ENCODE assay signal across 8 cellular contexts in genomic region chr20:31822421-31823330, GRCh38. TPM values are rescaled to one million over a fixed set of nuclear protein-coding genes. Genes with fewer than 3 reads are reported as not detected.
DNase-seq lines count a peak whose midpoint lies in the region; ATAC-seq and TF ChIP-seq lines count a peak whose summit lies in the region.

No MANE protein-coding gene starts in this region.

- DNase-seq in Daoy (ENCODE audit: low read depth): peak; percentile 82
- DNase-seq in NCI-H345 (lab: John Stamatoyannopoulos, UW): peak; percentile 79
- DNase-seq in activated CD4-positive, alpha-beta T cell treated with anti-CD3 and anti-CD28 coated beads for 4 hours: peak; percentile 70 to 76
- DNase-seq in cerebellum (ENCODE audit: low spot score): peak; percentile 90
- peak; percentile 55 to 95 for DNase-seq in lower leg skin (ENCODE audit: low spot score in 2 of 2)
- peak; percentile 49 to 73 (median 61) for DNase-seq in stimulated activated CD4-positive, alpha-beta T cell treated with anti-CD3 and anti-CD28 coated beads, TNF-alpha, amount 100 ng/mL, for 4 hours (ENCODE audit: low read depth in 3 of 3)
- no peak for DNase-seq in GF-D8 (lab: John Stamatoyannopoulos, UW)

- 3% methylated on average over 21 to 28 of the region's 29 CpGs for WGBS in lower leg skin, 2 donors

- intact Hi-C loops in lower leg skin (cut with DNase I; ENCODE audit: low total_unique reads): loop anchor here (5.0 kb wide), 1 partner anchor 210 kb away; no protein-coding TSS in a partner anchor

- no peak overlapping the region for H3K4me3 ChIP-seq in lower leg skin (ENCODE audit: low read depth, poor library complexity, severe bottlenecking)

- peak in 2 of 3 donors; percentile 41 to 93 for TF ChIP-seq CTCF in lower leg skin (IDR thresholded peaks at IDR 0.05)

- TF ChIP-seq POLR2A in lower leg skin (IDR thresholded peaks at IDR 0.05): no peak

- ATAC-seq in HG02884 (IDR thresholded peaks at IDR 0.05; ENCODE audit: unreplicated experiment): peak; percentile 84

RNA-seq across cellular contexts. Expression of gene MYLK2, which starts 3.5 kb away (rescaled TPM):
- 3.0 and 3.4 TPM in 2 replicates for total RNA-seq in Daoy (2014; rRNA removed; shearing (Covaris generic))
- total RNA-seq in cerebellum (1.1 TPM), lower leg skin (under 1 TPM in 1 of 4 donors, not detected in 3; 0.10 TPM)

RNA-seq across cellular contexts. Expression of gene FOXS1, which starts 22.7 kb away (rescaled TPM):
- total RNA-seq in Daoy (2014; rRNA removed; shearing (Covaris generic)): 2.0 and 3.6 TPM in 2 replicates
- total RNA-seq in cerebellum (1.8 TPM), lower leg skin (under 1 TPM in 2 of 4 donors, not detected in 2; 0.44 to 0.97 TPM)

RNA-seq across cellular contexts. Expression of gene DUSP15, which starts 47.7 kb away (rescaled TPM):
- 1.9 and 4.2 TPM in 2 replicates for total RNA-seq in Daoy (2014; rRNA removed; shearing (Covaris generic))
- total RNA-seq in cerebellum (6.1 TPM), lower leg skin (1 to 10 TPM in 1 of 4 donors, not detected in 3; 1.5 TPM)

RNA-seq across cellular contexts. Expression of gene TTLL9, which starts 47.8 kb away (rescaled TPM):
- total RNA-seq in Daoy (2014; rRNA removed; shearing (Covaris generic)): 1.5 TPM in 1 of 2 replicates, not detected in the other
- 2.5 TPM for total RNA-seq in cerebellum
- under 1 TPM in 1 of 4 donors, not detected in 3; 0.16 TPM for total RNA-seq in lower leg skin
